ENCODE assay signal across 8 cellular contexts in genomic region chr3:71064976-71065763, GRCh38.
A peak's percentile ranks its signal among the peaks of the same experiment; 100 is the strongest.
DNase-seq lines count a peak whose midpoint lies in the region; ATAC-seq and TF ChIP-seq lines count a peak whose summit lies in the region.

No MANE protein-coding gene starts in this region.

- CTCF ChIA-PET in SK-N-SH (lab: Yijun Ruan, JAX): interaction anchor here (1.1 kb wide), 1 partner anchor 29 kb away, joined by 3 read pairs; no protein-coding TSS in a partner anchor

- H3K27ac ChIP-seq in SK-N-SH (ENCODE audit: low read depth in 2 of 2, low read length in 1 of 2) (peak overlapping the region; percentile 53 to 92), adipose tissue (ENCODE audit: low read depth, low read length) (peak overlapping the region; percentile 75), prostate gland (peak overlapping the region; percentile 96 to 99)

- intact Hi-C loops in left ventricle myocardium superior (cut with micrococcal nuclease): no loop called here
- intact Hi-C loops in prostate gland (cut with DNase I): loop anchor here (2.0 to 5.0 kb wide), 4 partner anchors 64 to 587 kb away; no protein-coding TSS in a partner anchor

- ATAC-seq in HG03432 (IDR thresholded peaks at IDR 0.05; ENCODE audit: unreplicated experiment) (peak; percentile 30), left ventricle myocardium superior (peak; percentile 50)

- H3K4me3 ChIP-seq in GM12864 (ENCODE audit: low read depth, low read length): peak overlapping the region; percentile 30
- H3K4me3 ChIP-seq in SK-N-SH (ENCODE audit: low read depth in 2 of 2, low read length in 1 of 2): peak overlapping the region; percentile 69 to 70
- H3K4me3 ChIP-seq in prostate gland: peak overlapping the region; percentile 58 to 67

- peaks cover 28% of the 10 kb centered on the region for H3F3A ChIP-seq in SK-N-SH (replicated peaks; ENCODE audit: insufficient read depth)

- H3K27me3 ChIP-seq in SK-N-SH (ENCODE audit: insufficient read depth): no peaks in the 10 kb centered on the region
- no peaks in the 10 kb centered on the region for H3K27me3 ChIP-seq in prostate gland (replicated peaks; ENCODE audit: insufficient read depth)

- no peak for TF ChIP-seq CTCF in GM12864 (IDR thresholded peaks at IDR 0.05; ENCODE audit: low read depth, low read length, missing control alignments)
- TF ChIP-seq CTCF in SK-N-SH (IDR thresholded peaks at IDR 0.05): no peak
- TF ChIP-seq CTCF in prostate gland (IDR thresholded peaks at IDR 0.05): no peak

- no peak for TF ChIP-seq POLR2A in prostate gland (IDR thresholded peaks at IDR 0.05)

- no peak for TF ChIP-seq RAD21 in SK-N-SH (IDR thresholded peaks at IDR 0.05; ENCODE audit: low read length)

- H3K4me1 ChIP-seq in SK-N-SH (ENCODE audit: control insufficient read depth in 1 of 2, insufficient read depth in 2 of 2, low read depth in 1 of 2, low read length in 1 of 2): peaks cover 25 to 32% of the 10 kb centered on the region in 2 experiments; a peak in 3 of 4 replicates
- H3K4me1 ChIP-seq in prostate gland (replicated peaks): peaks cover 9% of the 10 kb centered on the region

- peak overlapping the region; percentile 90 for H3K9ac ChIP-seq in SK-N-SH

- WGBS in SK-N-SH (ENCODE audit: low lambda C conversion rate): 2% methylated on average over 31 of the region's 79 CpGs
- WGBS in adipose tissue, 3 donors: 0 to 1% (median 1%) methylated on average over 45 to 79 of the region's 79 CpGs
- WGBS in prostate gland: under 1% methylated on average over 72 of the region's 79 CpGs

- peaks cover 77% of the 10 kb centered on the region for H3K79me2 ChIP-seq in SK-N-SH (ENCODE audit: insufficient read depth)

- DNase-seq in GM12864 (ENCODE audit: low read depth): no peak
- no peak for DNase-seq in SK-N-SH
- peak; percentile 74 for DNase-seq in left ventricle myocardium superior
- peak; percentile 54 for DNase-seq in prostate gland (ENCODE audit: low spot score)
- no peak for DNase-seq in NCI-H2227 (lab: John Stamatoyannopoulos, UW; ENCODE audit: unreplicated experiment)
- no peak for DNase-seq in D341Med (ENCODE audit: low spot score)

- no peaks in the 10 kb centered on the region for H3K9me2 ChIP-seq in SK-N-SH

- H3K9me3 ChIP-seq in SK-N-SH: no peaks in the 10 kb centered on the region
- no peaks in the 10 kb centered on the region for H3K9me3 ChIP-seq in prostate gland

- no peaks in the 10 kb centered on the region for H4K20me1 ChIP-seq in SK-N-SH (ENCODE audit: insufficient read depth)

- H3K4me2 ChIP-seq in SK-N-SH: peak overlapping the region; percentile 82

- POLR2A ChIA-PET in SK-N-SH (lab: Yijun Ruan, JAX): no interaction called here

- H3K36me3 ChIP-seq in SK-N-SH (replicated peaks in 1 of 2; ENCODE audit: control insufficient read depth in 1 of 2, insufficient read depth in 2 of 2, low read length in 1 of 2): no peaks in the 10 kb centered on the region
- H3K36me3 ChIP-seq in prostate gland: no peaks in the 10 kb centered on the region

- H2AFZ ChIP-seq in SK-N-SH (ENCODE audit: low read depth): no peak overlapping the region; the same call in 1 of the 2 replicates

- TF ChIP-seq EP300 in SK-N-SH (IDR thresholded peaks at IDR 0.05; ENCODE audit: borderline replicate concordance in 1 of 2, low read depth in 1 of 2, low read length in 1 of 2): no peak

TF ChIP-seq in SK-N-SH, 30 proteins besides CTCF, POLR2A, EP300 and RAD21:
- TF ChIP-seq JUND (IDR thresholded peaks at IDR 0.05) (no peak), MXI1 (IDR thresholded peaks at IDR 0.05; ENCODE audit: low read depth, low read length) (peak; percentile 48), TAF1 (IDR thresholded peaks at IDR 0.05; ENCODE audit: borderline replicate concordance, low read depth, low read length) (peak; percentile 40; the same call in 1 of the 2 replicates)

Comparison
In these comparisons a context has a peak if more than half of its experiments do, and no peak if none do; other contexts are left out.
1. DNase-seq: peak in left ventricle myocardium superior (single experiment) and prostate gland (single experiment); none in GM12864 (single experiment), SK-N-SH (single experiment), NCI-H2227 (single experiment) and D341Med (single experiment).
2. Peak in every context shown above with its lines, with median percentiles within 50 percentile points of each other: H3K4me3 ChIP-seq and H3K27ac ChIP-seq.